8 cellular contexts compared by ENCODE assay signal in the genomic region with DNA sequence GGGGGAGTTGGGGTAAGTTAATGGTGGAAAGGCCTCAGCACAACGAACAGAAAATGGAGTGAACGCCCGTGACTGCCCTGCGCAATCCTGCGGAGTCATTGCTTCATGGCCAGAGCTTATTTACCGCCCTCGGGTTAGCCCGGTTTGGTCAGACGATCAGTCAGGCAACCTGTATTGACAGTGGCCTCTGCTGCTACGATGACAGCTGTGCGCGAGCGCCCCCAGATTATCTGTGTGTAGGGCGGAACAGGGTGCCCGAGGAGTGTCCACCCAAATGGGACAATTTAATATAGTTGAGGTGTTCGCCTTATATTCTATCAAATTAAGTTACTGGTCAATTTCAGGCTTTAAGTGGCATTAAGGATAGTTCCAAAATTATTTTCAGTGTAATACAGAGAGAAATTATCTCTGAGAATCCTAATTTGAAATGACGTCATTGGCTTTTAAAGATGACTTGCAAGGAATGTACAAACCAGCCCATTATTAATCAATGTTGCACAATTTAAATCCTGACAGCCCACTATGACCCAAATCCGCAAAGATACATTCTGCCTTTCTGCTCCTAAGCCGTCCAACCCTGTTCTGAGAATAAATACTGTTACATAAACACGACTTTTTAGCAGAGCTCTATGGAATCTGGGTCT. TPM values are rescaled to one million over a fixed set of nuclear protein-coding genes. Genes with fewer than 3 reads are reported as not detected.
DNase-seq lines count a peak whose midpoint lies in the region; ATAC-seq and TF ChIP-seq lines count a peak whose summit lies in the region.

No MANE protein-coding gene starts in this region.

- peaks cover 0 to 6% (median 2%) of the 10 kb centered on the region in 7 donors for H3K9me3 Mint-ChIP-seq in CD14-positive monocyte
- H3K9me3 Mint-ChIP-seq in activated naive CD8-positive, alpha-beta T cell (ENCODE audit: low read depth): no peaks in the 10 kb centered on the region

- no peak for TF ChIP-seq POLR2A in heart left ventricle (IDR thresholded peaks at IDR 0.05)

- peaks cover 0 to 12% of the 10 kb centered on the region in 2 donors for H3K36me3 Mint-ChIP-seq in CD14-positive monocyte
- H3K36me3 Mint-ChIP-seq in activated naive CD8-positive, alpha-beta T cell: peaks cover 16% of the 10 kb centered on the region

- H3K27me3 Mint-ChIP-seq in CD14-positive monocyte (ENCODE audit: low read depth in 3 of 3): peaks cover 0 to 1% (median 0%) of the 10 kb centered on the region in 3 donors
- H3K27me3 Mint-ChIP-seq in activated naive CD8-positive, alpha-beta T cell: no peaks in the 10 kb centered on the region

- ATAC-seq in HG03439 (IDR thresholded peaks at IDR 0.05; ENCODE audit: unreplicated experiment): peak; percentile 55
- ATAC-seq in RWPE2 (ENCODE audit: low read depth): peak; percentile 33; the same call in 2 of the 3 replicates
- ATAC-seq in heart left ventricle: peak; percentile 65 to 79 (median 72)

- DNase-seq in CD14-positive monocyte (ENCODE audit: low spot score) (peak; percentile 94), GM19240 (ENCODE audit: insufficient read length, low spot score) (peak; percentile 38), RWPE2 (ENCODE audit: low spot score) (peak; percentile 64), heart left ventricle (peak; percentile 62 to 77 (median 70)), pons (ENCODE audit: low spot score) (peak; percentile 81)

- H3K4me3 ChIP-seq in RWPE2 (ENCODE audit: severe bottlenecking) (peak overlapping the region; percentile 77), heart left ventricle (peak overlapping the region; percentile 64 to 99 (median 86)), urinary bladder (ENCODE audit: low read depth, low read length) (peak overlapping the region; percentile 86)

- H3K4me1 ChIP-seq in RWPE2 (ENCODE audit: insufficient read depth, poor library complexity, severe bottlenecking) (peaks cover 14% of the 10 kb centered on the region), heart left ventricle (peaks cover 0 to 41% (median 18%) of the 10 kb centered on the region in 12 donors), urinary bladder (ENCODE audit: insufficient read depth) (no peaks in the 10 kb centered on the region)

- 0 out of 2 replicates have a peak, but pooled peaks cover 7% of the 10 kb centered on the region for H3K36me3 ChIP-seq in RWPE2 (ENCODE audit: low read depth)
- peaks cover 0 to 2% (median 0%) of the 10 kb centered on the region in 9 donors for H3K36me3 ChIP-seq in heart left ventricle
- no peaks in the 10 kb centered on the region for H3K36me3 ChIP-seq in urinary bladder (ENCODE audit: insufficient read depth)

- peak overlapping the region; percentile 96 to 98 for H3K4me3 Mint-ChIP-seq in CD14-positive monocyte
- H3K4me3 Mint-ChIP-seq in activated naive CD8-positive, alpha-beta T cell: peak overlapping the region; percentile 91

- 15 to 18% (median 17%) methylated on average over 20 of the region's 20 CpGs for WGBS in heart left ventricle, 4 donors
- WGBS in urinary bladder: 12% methylated on average over 20 of the region's 20 CpGs

- TF ChIP-seq CTCF in CD14-positive monocyte (IDR thresholded peaks at IDR 0.05): peak; percentile 7
- peak; percentile 51 for TF ChIP-seq CTCF in RWPE2 (IDR thresholded peaks at IDR 0.05; ENCODE audit: poor library complexity, severe bottlenecking)
- peak in 6 of 12 donors; percentile 12 to 45 (median 26) for TF ChIP-seq CTCF in heart left ventricle (IDR thresholded peaks at IDR 0.05)

- peaks cover 32% of the 10 kb centered on the region for H3K4me1 Mint-ChIP-seq in CD14-positive monocyte
- H3K4me1 Mint-ChIP-seq in activated naive CD8-positive, alpha-beta T cell (ENCODE audit: low read depth): peaks cover 38% of the 10 kb centered on the region

- no peaks in the 10 kb centered on the region for H3K9me3 ChIP-seq in RWPE2 (ENCODE audit: severe bottlenecking)
- peaks cover 0 to 9% (median 0%) of the 10 kb centered on the region in 12 donors for H3K9me3 ChIP-seq in heart left ventricle

- intact Hi-C loops in CD14-positive monocyte (cut with micrococcal nuclease): loop anchor here (5.0 to 10.0 kb wide), 3 partner anchors 216 to 276 kb away; a partner anchor contains a TSS
- intact Hi-C loops in heart left ventricle (cut with DNase I): loop anchor here in 6 of 10 donors (2.0 to 10.0 kb wide), 5 partner anchors 41 to 206 kb away; a partner anchor contains a TSS

- peak overlapping the region; percentile 75 for H3K27ac ChIP-seq in RWPE2 (ENCODE audit: poor library complexity, severe bottlenecking)
- H3K27ac ChIP-seq in heart left ventricle: peak overlapping the region; percentile 92 to 100 (median 98)
- peak overlapping the region; percentile 98 for H3K27ac ChIP-seq in urinary bladder (ENCODE audit: low read depth)

- H3K27ac Mint-ChIP-seq in CD14-positive monocyte: peak overlapping the region; percentile 100
- H3K27ac Mint-ChIP-seq in activated naive CD8-positive, alpha-beta T cell: peak overlapping the region; percentile 96

- H3K27me3 ChIP-seq in RWPE2 (ENCODE audit: insufficient read depth, poor library complexity, severe bottlenecking) (no peaks in the 10 kb centered on the region), heart left ventricle (no peaks in the 10 kb centered on the region)

RNA-seq across cellular contexts. Expression of a gene that starts 0.9 kb away (rescaled TPM):
- 10 to 100 TPM; 46.9 to 52.9 TPM for polyA plus RNA-seq in CD14-positive monocyte
- 100 to 1,000 TPM in 5 of 9 donors, 10 to 100 TPM in 4; 88.9 to 144 (median 103) TPM for total RNA-seq in heart left ventricle
- 10 to 100 TPM; 24.2 to 91.1 TPM for polyA plus RNA-seq in heart left ventricle
- total RNA-seq in urinary bladder: 132 TPM
- 60.4 TPM for polyA plus RNA-seq in urinary bladder

Comparison
In these comparisons a context has a peak if more than half of its experiments do, and no peak if none do; other contexts are left out.
1. Peak in every context shown above with its lines: DNase-seq, ATAC-seq, H3K4me3 ChIP-seq and H3K27ac ChIP-seq.
2. DNase-seq: peak in every context shown above with its lines; median percentile 94 in CD14-positive monocyte; 81 in pons; 70 in heart left ventricle; 64 in RWPE2; 38 in GM19240.